In the genomic region with DNA sequence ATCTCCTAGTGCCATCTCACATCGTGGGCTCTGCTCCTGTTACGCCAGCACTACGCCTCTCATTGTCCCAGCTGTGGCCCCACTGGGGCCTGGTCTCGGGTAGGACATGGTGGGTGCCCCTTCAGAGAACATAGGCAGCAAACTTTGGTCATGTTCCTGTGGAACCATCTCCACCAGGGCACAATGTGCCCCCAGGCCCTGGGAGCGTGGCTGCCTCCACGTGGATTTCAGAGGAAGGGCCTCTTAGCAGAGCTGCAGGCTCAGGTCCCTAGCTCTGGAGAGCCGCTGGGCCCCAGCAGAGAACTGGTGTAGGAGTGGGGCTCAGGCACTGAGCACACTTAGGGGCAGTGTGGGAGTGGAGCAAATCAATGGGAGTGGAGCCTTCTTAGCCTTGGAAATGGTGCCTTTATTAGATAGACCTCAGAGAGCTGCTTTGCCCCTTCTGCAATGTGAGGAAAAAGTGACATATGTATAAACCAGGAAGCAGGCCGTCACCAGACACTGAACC, we compare ENCODE assay signal across 22 cellular contexts.
"Had no signal": no experiment of that assay in that cellular context is flagged by ENCODE, and none has a peak within 500 bp of the region (broad histone marks: within the 10 kb centered on the region; RNA-seq: fewer than 3 reads in every experiment).

No MANE protein-coding gene starts in this region.

- H3K36me3 Mint-ChIP-seq: IgD-negative memory B cell had no signal

- H3K4me1 Mint-ChIP-seq: IgD-negative memory B cell had no signal

- FAIRE-seq: HTR-8/SVneo, RCC 7860 had no signal

- H3K4me3 Mint-ChIP-seq: IgD-negative memory B cell had no signal

- H3K9ac ChIP-seq: KMS-11, SK-N-SH had no signal

- H3K4me3 ChIP-seq: K562 had no signal

- ATAC-seq: K562 had no signal

- H3K27ac Mint-ChIP-seq: IgD-negative memory B cell had no signal

- H3K27ac ChIP-seq: HL-60, KMS-11 had no signal

- H3K4me2 ChIP-seq: KMS-11, SK-N-SH had no signal

- DNase-seq: Kasumi-1, MM.1S, NCI-H1092 treated with DMSO at 0.1 percent for 48 hours, NCI-H1417, NCI-H1436 treated with DMSO at 0.1 percent for 48 hours, NCI-H1694, NCI-H187 treated with DMSO at 0.1 percent for 48 hours, NCI-H2029 treated with DMSO at 0.1 percent for 48 hours, NCI-H2107, NCI-H2227 treated with DMSO at 0.1 percent for 48 hours, NCI-H524 treated with DMSO at 0.1 percent for 48 hours, NCI-H69, NCI-H774, RPMI8226, SHP77, SK-N-SH had no signal

- H3K27me3 Mint-ChIP-seq: IgD-negative memory B cell had no signal
